In the genomic region with DNA sequence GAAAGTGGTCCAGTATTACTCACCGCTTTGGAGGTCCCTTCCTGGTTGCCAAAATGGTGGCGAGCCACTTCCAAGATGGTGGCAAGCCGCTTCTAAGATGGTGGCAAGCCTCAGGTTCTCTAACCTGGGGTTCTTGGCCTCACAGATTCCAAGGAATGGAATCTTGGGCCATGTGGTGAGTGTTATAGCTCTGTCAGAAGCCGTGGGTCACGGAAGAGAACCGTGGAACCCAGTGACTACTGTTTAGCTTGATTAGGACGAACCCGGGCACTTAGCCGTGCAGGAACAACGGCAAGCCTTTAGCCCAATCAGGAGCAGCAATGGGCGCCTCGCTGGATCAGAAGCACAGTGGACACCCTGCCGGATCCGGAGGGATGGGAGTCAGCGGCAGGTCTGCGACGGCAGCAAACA, we compare ENCODE assay signal across 18 cellular contexts.
"Had no signal": no experiment of that assay in that cellular context is flagged by ENCODE, and none has a peak within 500 bp of the region (broad histone marks: within the 10 kb centered on the region; RNA-seq: fewer than 3 reads in every experiment).

No MANE protein-coding gene starts in this region.

- H3K4me3 ChIP-seq: colonic mucosa, esophagus muscularis mucosa, thoracic aorta had no signal

- H3K36me3 Mint-ChIP-seq: activated naive CD4-positive, alpha-beta T cell treated with anti-CD3 and anti-CD28 coated beads, Interleukin-2, amount 10 ng/mL, durations not matched to agents 7 days and 5 days; mesothelial cell of epicardium; type B pancreatic cell had no signal

- H3K9me3 ChIP-seq: colonic mucosa, esophagus muscularis mucosa, thoracic aorta had no signal

- H3K4me3 Mint-ChIP-seq: activated CD4-positive, alpha-beta memory T cell treated with anti-CD3 and anti-CD28 coated beads, Interleukin-2, amount 10 ng/mL, durations not matched to agents 7 days and 5 days; activated naive CD4-positive, alpha-beta T cell treated with anti-CD3 and anti-CD28 coated beads, Interleukin-2, amount 10 ng/mL, durations not matched to agents 7 days and 5 days; mesothelial cell of epicardium; natural killer cell; type B pancreatic cell had no signal

- H3K4me1 Mint-ChIP-seq: activated CD4-positive, alpha-beta memory T cell treated with anti-CD3 and anti-CD28 coated beads, Interleukin-2, amount 10 ng/mL, durations not matched to agents 7 days and 5 days; activated naive CD4-positive, alpha-beta T cell treated with anti-CD3 and anti-CD28 coated beads, Interleukin-2, amount 10 ng/mL, durations not matched to agents 7 days and 5 days; mesothelial cell of epicardium; natural killer cell had no signal

- DNase-seq: activated CD4-positive, alpha-beta memory T cell treated with anti-CD3 and anti-CD28 coated beads, Interleukin-2, amount 10 ng/mL, durations not matched to agents 7 days and 5 days; activated CD4-positive, alpha-beta T cell treated with anti-CD3 and anti-CD28 coated beads for 48 hours; activated effector memory CD4-positive, alpha-beta T cell treated with anti-CD3 and anti-CD28 coated beads, Interleukin-2, amount 50 U/mL, for 16 hours; activated naive CD4-positive, alpha-beta T cell treated with anti-CD3 and anti-CD28 coated beads, Interleukin-2, amount 10 ng/mL, durations not matched to agents 7 days and 5 days; amygdala; colonic mucosa; hypothalamus; left ventricle myocardium superior; mammary epithelial cell; natural killer cell; retina; stimulated activated CD4-positive, alpha-beta T cell treated with anti-CD3 and anti-CD28 coated beads, Interleukin-4, amount 100 ng/mL, for 1 hour; stimulated activated naive CD4-positive, alpha-beta T cell treated with Interleukin-2 at 50 U/mL for 16 hours had no signal

- H3K36me3 ChIP-seq: colonic mucosa, esophagus muscularis mucosa, thoracic aorta had no signal

- H3K4me1 ChIP-seq: colonic mucosa, esophagus muscularis mucosa had no signal

- H3K27me3 ChIP-seq: colonic mucosa, esophagus muscularis mucosa had no signal

- H3K27ac ChIP-seq: colonic mucosa, esophagus muscularis mucosa, thoracic aorta had no signal

- H3K27ac Mint-ChIP-seq: activated CD4-positive, alpha-beta memory T cell treated with anti-CD3 and anti-CD28 coated beads, Interleukin-2, amount 10 ng/mL, durations not matched to agents 7 days and 5 days; activated naive CD4-positive, alpha-beta T cell treated with anti-CD3 and anti-CD28 coated beads, Interleukin-2, amount 10 ng/mL, durations not matched to agents 7 days and 5 days; mesothelial cell of epicardium; natural killer cell; progenitor cell of endocrine pancreas; type B pancreatic cell had no signal

- ATAC-seq: left ventricle myocardium superior, natural killer cell had no signal

- H3K9me3 Mint-ChIP-seq: mesothelial cell of epicardium had no signal

- H3K27me3 Mint-ChIP-seq: activated CD4-positive, alpha-beta memory T cell treated with anti-CD3 and anti-CD28 coated beads, Interleukin-2, amount 10 ng/mL, durations not matched to agents 7 days and 5 days; activated naive CD4-positive, alpha-beta T cell treated with anti-CD3 and anti-CD28 coated beads, Interleukin-2, amount 10 ng/mL, durations not matched to agents 7 days and 5 days; progenitor cell of endocrine pancreas; type B pancreatic cell had no signal
